ENCODE assay signal across 8 cellular contexts in the genomic region with DNA sequence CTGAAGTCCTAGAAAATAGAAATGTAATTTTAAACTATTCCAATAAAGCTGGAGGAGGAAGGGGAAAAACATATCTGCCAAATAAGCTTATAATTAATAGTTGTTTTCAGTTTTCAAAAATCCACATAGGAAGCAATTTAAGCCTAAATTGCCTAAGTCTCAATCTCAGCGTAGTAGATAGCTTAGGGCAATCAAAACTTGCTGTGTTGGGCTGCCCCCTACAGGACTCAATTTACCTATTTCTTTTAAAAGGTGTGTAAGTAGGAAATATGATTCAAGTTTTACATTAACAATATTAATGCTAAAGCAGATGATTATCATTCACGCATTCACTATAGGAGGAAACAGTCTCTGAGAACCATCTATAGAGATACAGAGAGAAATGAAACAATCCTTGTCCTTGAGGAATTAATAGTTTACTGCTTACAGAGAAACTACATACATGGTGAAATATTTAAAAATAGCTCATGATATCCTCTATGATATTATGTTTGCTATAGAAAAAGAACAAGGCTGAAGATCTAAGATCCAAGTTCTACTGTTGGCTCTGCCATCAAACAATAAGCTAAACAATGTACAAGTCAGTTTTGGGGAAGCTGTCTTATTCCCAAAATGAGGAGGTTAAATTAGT.
DNase-seq lines count a peak whose midpoint lies in the region; ATAC-seq and TF ChIP-seq lines count a peak whose summit lies in the region.

No MANE protein-coding gene starts in this region.

- no peaks in the 10 kb centered on the region for H3K9me3 ChIP-seq in adipocyte (ENCODE audit: control insufficient read depth, low read length)

- no peaks in the 10 kb centered on the region for H3K27me3 Mint-ChIP-seq in CD14-positive monocyte (ENCODE audit: low read depth in 3 of 3)

- H3K9ac ChIP-seq in adipocyte (ENCODE audit: low read length): no peak overlapping the region

- H3K4me1 Mint-ChIP-seq in CD14-positive monocyte: peaks cover 9% of the 10 kb centered on the region

- ATAC-seq in GM19452 (IDR thresholded peaks at IDR 0.05; ENCODE audit: unreplicated experiment) (peak; percentile 65), HG03045 (IDR thresholded peaks at IDR 0.05; ENCODE audit: unreplicated experiment) (no peak)

- no peak overlapping the region for H3K4me3 ChIP-seq in adipocyte (ENCODE audit: low read length)

- H3K27me3 ChIP-seq in adipocyte (replicated peaks; ENCODE audit: control insufficient read depth, insufficient read depth, low read length): no peaks in the 10 kb centered on the region

- H3K4me1 ChIP-seq in adipocyte (ENCODE audit: control insufficient read depth, insufficient read depth, low read length): no peaks in the 10 kb centered on the region

- no peaks in the 10 kb centered on the region for H3K36me3 ChIP-seq in adipocyte (ENCODE audit: control insufficient read depth, insufficient read depth, low read length, severe bottlenecking)

- TF ChIP-seq CTCF in CD14-positive monocyte (IDR thresholded peaks at IDR 0.05): peak; percentile 84

- DNase-seq in CD14-positive monocyte (ENCODE audit: low spot score): peak; percentile 53
- peak; percentile 83 for DNase-seq in NAMALWA (ENCODE audit: low spot score)
- DNase-seq in T follicular helper cell (ENCODE audit: low read depth): peak; percentile 61
- peak; percentile 92 for DNase-seq in adipocyte (ENCODE audit: low read depth)
- DNase-seq in hippocampal formation (lab: John Stamatoyannopoulos, UW): peak; percentile 11 to 32
- peak; percentile 20 to 61 for DNase-seq in stimulated activated CD4-positive, alpha-beta T cell treated with anti-CD3 and anti-CD28 coated beads, Interleukin-12 subunit alpha, Interleukin-12 subunit beta, amount 100 ng/mL, for 24 hours (ENCODE audit: low read depth in 2 of 2)

- no peak overlapping the region for H3K4me3 Mint-ChIP-seq in CD14-positive monocyte

- intact Hi-C loops in CD14-positive monocyte (cut with micrococcal nuclease): loop anchor here (5.0 to 10.0 kb wide), 4 partner anchors 139 to 741 kb away; a partner anchor contains a TSS

- H3K27ac Mint-ChIP-seq in CD14-positive monocyte: no peak overlapping the region

- H3K36me3 Mint-ChIP-seq in CD14-positive monocyte: peaks cover 10 to 24% of the 10 kb centered on the region in 2 donors

- H3K9me3 Mint-ChIP-seq in CD14-positive monocyte: no peaks in the 10 kb centered on the region

Comparison
In these comparisons a context has a peak if more than half of its experiments do, and no peak if none do; other contexts are left out.
1. DNase-seq: peak in every context shown above with its lines; median percentile 92 in adipocyte; 83 in NAMALWA; 61 in T follicular helper cell; 53 in CD14-positive monocyte; 40 in stimulated activated CD4-positive, alpha-beta T cell treated with anti-CD3 and anti-CD28 coated beads, Interleukin-12 subunit alpha, Interleukin-12 subunit beta, amount 100 ng/mL, for 24 hours; 22 in hippocampal formation.